In genomic region chr12:111441107-111441928, GRCh38 we compare ENCODE assay signal across 1 cellular context.
TF ChIP-seq lines count a peak whose summit lies in the region.

No MANE protein-coding gene starts in this region.

TF ChIP-seq in IMR-90, 13 proteins besides CTCF, POLR2A, EP300 and RAD21 (continued from another document):
- TF ChIP-seq CEBPB (IDR thresholded peaks at IDR 0.05; ENCODE audit: low read depth, low read length) (no peak), NFE2L2 (IDR thresholded peaks at IDR 0.05; ENCODE audit: low read depth, low read length) (no peak), CHD1 (IDR thresholded peaks at IDR 0.05; ENCODE audit: low read depth, low read length) (no peak), FOS (IDR thresholded peaks at IDR 0.05; ENCODE audit: low read depth, low read length) (no peak), MAFK (IDR thresholded peaks at IDR 0.05; ENCODE audit: low read depth, low read length) (no peak)
